ENCODE assay signal across 22 cellular contexts in genomic region chr16:74280448-74280847, GRCh38.
"Had no signal": no experiment of that assay in that cellular context is flagged by ENCODE, and none has a peak within 500 bp of the region (broad histone marks: within the 10 kb centered on the region; RNA-seq: fewer than 3 reads in every experiment).

No MANE protein-coding gene starts in this region.

- H3K4me1 ChIP-seq: foreskin keratinocyte, spleen, stomach, transverse colon had no signal

- DNase-seq: effector CD4-positive, alpha-beta T cell; endodermal cell; foreskin keratinocyte; immature natural killer cell; left colon; left ventricle myocardium superior; mesenchymal stem cell; mucosa of descending colon; naive thymus-derived CD8-positive, alpha-beta T cell; spleen; stimulated activated CD4-positive, alpha-beta T cell treated with anti-CD3 and anti-CD28 coated beads, Interleukin-15, amount 100 ng/mL, for 24 hours; stimulated activated CD4-positive, alpha-beta T cell treated with anti-CD3 and anti-CD28 coated beads, Interleukin-1b, Interleukin-23, amount 100 ng/mL, for 48 hours; stimulated activated CD4-positive, alpha-beta T cell treated with anti-CD3 and anti-CD28 coated beads, Interleukin-4, amount 100 ng/mL, for 4 hours; stimulated activated naive B cell treated with anti-CD40 and anti-IgM and Interleukin-4, amounts not matched to agents 10 μg/mL and 1 μg/mL and 100 μg/mL, for 72 hours; stomach; substantia nigra; transverse colon had no signal

- H3K27ac ChIP-seq: coronary artery, foreskin keratinocyte, neutrophil, spleen, stomach, thoracic aorta, transverse colon had no signal

- H3K9me3 ChIP-seq: mucosa of descending colon, neutrophil, stomach, thoracic aorta, transverse colon had no signal

- H3K36me3 ChIP-seq: neutrophil, spleen, stomach, thoracic aorta, transverse colon had no signal

- ATAC-seq: foreskin keratinocyte; left ventricle myocardium superior; mucosa of descending colon; naive thymus-derived CD8-positive, alpha-beta T cell; sciatic nerve; stimulated activated naive B cell treated with anti-CD40 and anti-IgM and Interleukin-4, amounts not matched to agents 10 μg/mL and 1 μg/mL and 100 μg/mL, for 72 hours had no signal

- H3K4me3 ChIP-seq: coronary artery, lung, mucosa of descending colon, spleen, stomach, thoracic aorta, transverse colon had no signal

- H3K27me3 ChIP-seq: neutrophil, spleen, stomach, transverse colon had no signal
